In genomic region chr5:67297802-67298532, GRCh38 we compare ENCODE assay signal across 1 cellular context.
TF ChIP-seq lines count a peak whose summit lies in the region.

No MANE protein-coding gene starts in this region.

TF ChIP-seq in IMR-90, 13 proteins besides CTCF, POLR2A, EP300 and RAD21 (continued from another document):
- TF ChIP-seq RFX5 (IDR thresholded peaks at IDR 0.05; ENCODE audit: low read depth, low read length) (no peak), RCOR1 (IDR thresholded peaks at IDR 0.05; ENCODE audit: insufficient replicate concordance, low read length) (no peak), USF2 (IDR thresholded peaks at IDR 0.05; ENCODE audit: low read depth, low read length) (no peak), MAFK (IDR thresholded peaks at IDR 0.05; ENCODE audit: low read depth, low read length) (no peak), MAZ (IDR thresholded peaks at IDR 0.05; ENCODE audit: borderline replicate concordance, low read depth, low read length) (no peak), CEBPB (IDR thresholded peaks at IDR 0.05; ENCODE audit: low read depth, low read length) (no peak), CHD1 (IDR thresholded peaks at IDR 0.05; ENCODE audit: low read depth, low read length) (no peak)
